Comparison of ENCODE assay signal across 9 cellular contexts in genomic region chr11:69166186-69167115, GRCh38.
DNase-seq lines count a peak whose midpoint lies in the region; ATAC-seq and FAIRE-seq lines count a peak whose summit lies in the region.
"Had no signal": no experiment of that assay in that cellular context is flagged by ENCODE, and none has a peak within 500 bp of the region (broad histone marks: within the 10 kb centered on the region; RNA-seq: fewer than 3 reads in every experiment).

No MANE protein-coding gene starts in this region.

- no peaks in the 10 kb centered on the region for H3K36me3 ChIP-seq in BLaER1
- H3K36me3 ChIP-seq in adipocyte (ENCODE audit: control insufficient read depth, insufficient read depth, low read length, severe bottlenecking) = no peaks in the 10 kb centered on the region
- H3K36me3 ChIP-seq: Peyer's patch had no signal

- H3K27ac ChIP-seq in BLaER1 = peak overlapping the region; percentile 26; the same call in 1 of the 2 replicates

- H3K27me3 ChIP-seq in BLaER1 (no peaks in the 10 kb centered on the region), adipocyte (replicated peaks; ENCODE audit: control insufficient read depth, insufficient read depth, low read length) (peaks cover under 1% of the 10 kb centered on the region)
- H3K27me3 ChIP-seq: Peyer's patch had no signal

- H3K4me3 ChIP-seq in BLaER1 (no peak overlapping the region), adipocyte (ENCODE audit: low read length) (no peak overlapping the region)

- DNase-seq in GM19238 (ENCODE audit: insufficient read length, low spot score) = peak; percentile 87
- peak; percentile 84 for DNase-seq in RCC 7860 (ENCODE audit: low spot score)
- peak; percentile 89 for DNase-seq in adipocyte (ENCODE audit: low read depth)
- DNase-seq in kidney tubule cell (ENCODE audit: low spot score) = peak; percentile 89
- DNase-seq in stimulated activated CD8-positive, alpha-beta memory T cell treated with anti-CD3 and anti-CD28 coated beads, Interleukin-4, amount 100 ng/mL, for 48 hours = peak; percentile 73
- no peak for DNase-seq in DMS114 treated with DMSO at 0.1 percent for 48 hours (lab: John Stamatoyannopoulos, UW; ENCODE audit: unreplicated experiment)

- H3K9me3 ChIP-seq in BLaER1 (peaks cover 9% of the 10 kb centered on the region; the same call in 1 of the 2 replicates), adipocyte (ENCODE audit: control insufficient read depth, low read length) (peaks cover 20% of the 10 kb centered on the region)
- H3K9me3 ChIP-seq: Peyer's patch had no signal

- H3K4me2 ChIP-seq in BLaER1 = peak overlapping the region; percentile 85

- H3K4me1 ChIP-seq in BLaER1 (peaks cover 20% of the 10 kb centered on the region), adipocyte (ENCODE audit: control insufficient read depth, insufficient read depth, low read length) (peaks cover 9% of the 10 kb centered on the region)

- no peaks in the 10 kb centered on the region for H4K20me1 ChIP-seq in BLaER1

- ATAC-seq in HG03108 (IDR thresholded peaks at IDR 0.05; ENCODE audit: unreplicated experiment) = peak; percentile 97

- no peak overlapping the region; the same call in 1 of the 2 replicates for H3K9ac ChIP-seq in BLaER1
- H3K9ac ChIP-seq in adipocyte (ENCODE audit: low read length) = no peak overlapping the region

- peak; percentile 54 for FAIRE-seq in RCC 7860 (lab: Jason Lieb, UNC)
